Comparison of ENCODE assay signal across 1 cellular context in the genomic region with DNA sequence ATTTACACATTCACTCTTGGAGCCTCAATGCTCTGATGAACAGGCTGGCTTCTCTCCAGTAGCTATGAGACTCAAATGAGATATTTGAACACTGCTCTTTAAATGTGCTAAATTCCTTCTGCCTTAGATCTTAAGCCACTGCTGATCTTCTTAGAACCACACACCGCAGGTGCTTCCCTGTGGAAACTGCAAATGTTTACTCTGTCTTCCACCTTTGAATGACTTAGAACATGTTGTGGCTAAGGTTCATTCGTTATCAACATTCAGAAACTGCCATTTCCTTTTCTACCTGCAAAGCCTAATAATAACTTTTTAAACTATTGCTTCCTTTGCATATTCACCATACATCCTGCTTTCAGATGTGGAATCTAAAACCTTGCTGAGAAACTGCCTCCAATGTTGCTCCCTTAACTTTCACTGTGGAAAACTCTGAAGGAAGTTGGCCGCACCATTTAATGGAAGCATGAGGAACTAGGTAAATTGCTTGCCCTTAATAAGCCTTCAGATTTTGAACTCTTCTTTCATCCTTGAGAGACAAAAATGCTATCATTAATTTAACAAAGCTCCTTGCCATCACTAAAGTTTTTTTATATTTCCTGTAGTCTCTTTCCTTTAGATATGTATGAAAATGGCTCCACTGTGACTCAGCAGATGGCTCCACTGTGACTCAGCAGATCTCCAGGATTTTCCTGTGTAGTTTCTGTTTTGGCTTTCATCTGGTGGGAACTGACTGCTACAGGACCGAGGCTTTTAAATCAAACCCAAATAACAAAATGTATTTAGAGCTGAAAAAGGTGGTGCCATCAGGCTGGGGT.
TF ChIP-seq lines count a peak whose summit lies in the region.

No MANE protein-coding gene starts in this region.

TF ChIP-seq in K562, 482 proteins besides CTCF, POLR2A, EP300 and RAD21 (continued from another document and continues in another):
- TF ChIP-seq NFYB (IDR thresholded peaks at IDR 0.05; ENCODE audit: extremely low read depth, insufficient read length) (no peak), PHF21A (IDR thresholded peaks at IDR 0.05; ENCODE audit: borderline replicate concordance, low read depth) (no peak), CSDE1 (IDR thresholded peaks at IDR 0.05) (no peak), NCOA2 (IDR thresholded peaks at IDR 0.05; ENCODE audit: partially characterized antibody in 2 of 2) (no peak), THRAP3 (IDR thresholded peaks at IDR 0.05; ENCODE audit: borderline replicate concordance) (no peak), MXI1 (IDR thresholded peaks at IDR 0.05; ENCODE audit: low read depth, low read length) (no peak), HNRNPUL1 (IDR thresholded peaks at IDR 0.05; ENCODE audit: low read length) (no peak), ZNF583 (CRISPR knock-in tag; IDR thresholded peaks at IDR 0.05) (0 out of 2 replicates have a peak, but pooled peaks have one; percentile 37), KLF10 (CRISPR knock-in tag; IDR thresholded peaks at IDR 0.05) (no peak), ILF3 (IDR thresholded peaks at IDR 0.05; ENCODE audit: borderline replicate concordance) (no peak), FOXK1 (CRISPR knock-in tag; IDR thresholded peaks at IDR 0.05; ENCODE audit: borderline replicate concordance) (no peak), CBX1 (IDR thresholded peaks at IDR 0.05; ENCODE audit: low read depth) (peak; percentile 71; the same call in 1 of the 2 replicates), PYGO2 (tag; IDR thresholded peaks at IDR 0.05) (no peak), KLF1 (tag; IDR thresholded peaks at IDR 0.05) (no peak), ARID1B (IDR thresholded peaks at IDR 0.05) (peak; percentile 49; the same call in 1 of the 2 replicates), ESRRA (IDR thresholded peaks at IDR 0.05; ENCODE audit: borderline replicate concordance, low read depth) (no peak), KHSRP (IDR thresholded peaks at IDR 0.05) (no peak), FOXJ3 (CRISPR knock-in tag; IDR thresholded peaks at IDR 0.05) (no peak), TCF7L2 (IDR thresholded peaks at IDR 0.05; ENCODE audit: low read depth, low read length) (no peak), TBL1XR1 (IDR thresholded peaks at IDR 0.05; ENCODE audit: low read length in 2 of 2) (peak in 1 of 2 experiments; percentile 21; a peak in 1 of 4 replicates), ZNF589 (CRISPR knock-in tag; IDR thresholded peaks at IDR 0.05; ENCODE audit: low read depth) (peak; percentile 85), TFAM (CRISPR knock-in tag; conservative IDR thresholded peaks at IDR 0.05) (no peak), ZNF212 (CRISPR knock-in tag; IDR thresholded peaks at IDR 0.05) (no peak), RBM14 (IDR thresholded peaks at IDR 0.05; ENCODE audit: borderline replicate concordance, insufficient read depth, low read depth, low read length) (no peak), NBN (IDR thresholded peaks at IDR 0.05; ENCODE audit: low read depth) (no peak), EZH2 (IDR thresholded peaks at IDR 0.05; ENCODE audit: borderline replicate concordance, low read depth, low read length) (no peak), ZNF311 (CRISPR knock-in tag; IDR thresholded peaks at IDR 0.05) (no peak), TAF9B (IDR thresholded peaks at IDR 0.05; ENCODE audit: partially characterized antibody) (peak; percentile 21), SIX5 (IDR thresholded peaks at IDR 0.05; ENCODE audit: borderline replicate concordance in 1 of 2, insufficient read depth in 1 of 2, low read depth in 1 of 2, low read length in 2 of 2) (no peak), MBD2 (IDR thresholded peaks at IDR 0.05; ENCODE audit: borderline replicate concordance, low read depth) (no peak), ZNF3 (CRISPR knock-in tag; IDR thresholded peaks at IDR 0.05) (no peak), TAF15 (IDR thresholded peaks at IDR 0.05; ENCODE audit: low read depth, low read length) (no peak), SLC30A9 (CRISPR knock-in tag; IDR thresholded peaks at IDR 0.05) (no peak), ZBTB8A (IDR thresholded peaks at IDR 0.05; ENCODE audit: partially characterized antibody) (no peak), NONO (IDR thresholded peaks at IDR 0.05; ENCODE audit: low read depth in 2 of 2, low read length in 1 of 2) (no peak), RFX1 (IDR thresholded peaks at IDR 0.05) (no peak), NFE2 (IDR thresholded peaks at IDR 0.05; ENCODE audit: low read depth) (peak; percentile 99), COPS2 (conservative IDR thresholded peaks at IDR 0.05) (no peak), ZKSCAN3 (CRISPR knock-in tag; IDR thresholded peaks at IDR 0.05) (no peak), SREBF2 (CRISPR knock-in tag; IDR thresholded peaks at IDR 0.05) (no peak), ZNF134 (CRISPR knock-in tag; conservative IDR thresholded peaks at IDR 0.05) (no peak; the same call in 1 of the 2 replicates), KDM2B (CRISPR knock-in tag; IDR thresholded peaks at IDR 0.05) (no peak), HMGN3 (IDR thresholded peaks at IDR 0.05; ENCODE audit: borderline replicate concordance, extremely low read depth, insufficient read length, low read depth, low read length) (no peak), RFX5 (IDR thresholded peaks at IDR 0.05; ENCODE audit: low read depth, low read length) (no peak), PCBP2 (IDR thresholded peaks at IDR 0.05; ENCODE audit: low read depth, low read length, poor library complexity, severe bottlenecking) (no peak), ELF2 (CRISPR knock-in tag; IDR thresholded peaks at IDR 0.05) (no peak), ZNF668 (CRISPR knock-in tag; IDR thresholded peaks at IDR 0.05) (no peak), POLR2AphosphoS2 (IDR thresholded peaks at IDR 0.05; ENCODE audit: low read length) (no peak)
- TF ChIP-seq, protein P1, sequence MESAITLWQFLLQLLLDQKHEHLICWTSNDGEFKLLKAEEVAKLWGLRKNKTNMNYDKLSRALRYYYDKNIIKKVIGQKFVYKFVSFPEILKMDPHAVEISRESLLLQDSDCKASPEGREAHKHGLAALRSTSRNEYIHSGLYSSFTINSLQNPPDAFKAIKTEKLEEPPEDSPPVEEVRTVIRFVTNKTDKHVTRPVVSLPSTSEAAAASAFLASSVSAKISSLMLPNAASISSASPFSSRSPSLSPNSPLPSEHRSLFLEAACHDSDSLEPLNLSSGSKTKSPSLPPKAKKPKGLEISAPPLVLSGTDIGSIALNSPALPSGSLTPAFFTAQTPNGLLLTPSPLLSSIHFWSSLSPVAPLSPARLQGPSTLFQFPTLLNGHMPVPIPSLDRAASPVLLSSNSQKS (CRISPR knock-in tag; IDR thresholded peaks at IDR 0.05), result no peak
- TF ChIP-seq, protein P2, sequence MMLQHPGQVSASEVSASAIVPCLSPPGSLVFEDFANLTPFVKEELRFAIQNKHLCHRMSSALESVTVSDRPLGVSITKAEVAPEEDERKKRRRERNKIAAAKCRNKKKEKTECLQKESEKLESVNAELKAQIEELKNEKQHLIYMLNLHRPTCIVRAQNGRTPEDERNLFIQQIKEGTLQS (IDR thresholded peaks at IDR 0.05), result peak; percentile 33
- TF ChIP-seq, protein P2 (CRISPR knock-in tag; conservative IDR thresholded peaks at IDR 0.05), result no peak
- TF ChIP-seq, protein P3, sequence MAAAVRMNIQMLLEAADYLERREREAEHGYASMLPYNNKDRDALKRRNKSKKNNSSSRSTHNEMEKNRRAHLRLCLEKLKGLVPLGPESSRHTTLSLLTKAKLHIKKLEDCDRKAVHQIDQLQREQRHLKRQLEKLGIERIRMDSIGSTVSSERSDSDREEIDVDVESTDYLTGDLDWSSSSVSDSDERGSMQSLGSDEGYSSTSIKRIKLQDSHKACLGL (CRISPR knock-in tag; IDR thresholded peaks at IDR 0.05; ENCODE audit: borderline replicate concordance, poor library complexity, severe bottlenecking), result no peak
- TF ChIP-seq, protein P4, sequence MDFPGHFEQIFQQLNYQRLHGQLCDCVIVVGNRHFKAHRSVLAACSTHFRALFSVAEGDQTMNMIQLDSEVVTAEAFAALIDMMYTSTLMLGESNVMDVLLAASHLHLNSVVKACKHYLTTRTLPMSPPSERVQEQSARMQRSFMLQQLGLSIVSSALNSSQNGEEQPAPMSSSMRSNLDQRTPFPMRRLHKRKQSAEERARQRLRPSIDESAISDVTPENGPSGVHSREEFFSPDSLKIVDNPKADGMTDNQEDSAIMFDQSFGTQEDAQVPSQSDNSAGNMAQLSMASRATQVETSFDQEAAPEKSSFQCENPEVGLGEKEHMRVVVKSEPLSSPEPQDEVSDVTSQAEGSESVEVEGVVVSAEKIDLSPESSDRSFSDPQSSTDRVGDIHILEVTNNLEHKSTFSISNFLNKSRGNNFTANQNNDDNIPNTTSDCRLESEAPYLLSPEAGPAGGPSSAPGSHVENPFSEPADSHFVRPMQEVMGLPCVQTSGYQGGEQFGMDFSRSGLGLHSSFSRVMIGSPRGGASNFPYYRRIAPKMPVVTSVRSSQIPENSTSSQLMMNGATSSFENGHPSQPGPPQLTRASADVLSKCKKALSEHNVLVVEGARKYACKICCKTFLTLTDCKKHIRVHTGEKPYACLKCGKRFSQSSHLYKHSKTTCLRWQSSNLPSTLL (IDR thresholded peaks at IDR 0.05), result no peak
- TF ChIP-seq, protein P5, sequence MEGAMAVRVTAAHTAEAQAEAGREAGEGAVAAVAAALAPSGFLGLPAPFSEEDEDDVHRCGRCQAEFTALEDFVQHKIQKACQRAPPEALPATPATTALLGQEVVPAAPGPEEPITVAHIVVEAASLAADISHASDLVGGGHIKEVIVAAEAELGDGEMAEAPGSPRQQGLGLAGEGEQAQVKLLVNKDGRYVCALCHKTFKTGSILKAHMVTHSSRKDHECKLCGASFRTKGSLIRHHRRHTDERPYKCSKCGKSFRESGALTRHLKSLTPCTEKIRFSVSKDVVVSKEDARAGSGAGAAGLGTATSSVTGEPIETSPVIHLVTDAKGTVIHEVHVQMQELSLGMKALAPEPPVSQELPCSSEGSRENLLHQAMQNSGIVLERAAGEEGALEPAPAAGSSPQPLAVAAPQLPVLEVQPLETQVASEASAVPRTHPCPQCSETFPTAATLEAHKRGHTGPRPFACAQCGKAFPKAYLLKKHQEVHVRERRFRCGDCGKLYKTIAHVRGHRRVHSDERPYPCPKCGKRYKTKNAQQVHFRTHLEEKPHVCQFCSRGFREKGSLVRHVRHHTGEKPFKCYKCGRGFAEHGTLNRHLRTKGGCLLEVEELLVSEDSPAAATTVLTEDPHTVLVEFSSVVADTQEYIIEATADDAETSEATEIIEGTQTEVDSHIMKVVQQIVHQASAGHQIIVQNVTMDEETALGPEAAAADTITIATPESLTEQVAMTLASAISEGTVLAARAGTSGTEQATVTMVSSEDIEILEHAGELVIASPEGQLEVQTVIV (CRISPR knock-in tag; IDR thresholded peaks at IDR 0.05; ENCODE audit: borderline replicate concordance), result no peak
- TF ChIP-seq, protein P6, sequence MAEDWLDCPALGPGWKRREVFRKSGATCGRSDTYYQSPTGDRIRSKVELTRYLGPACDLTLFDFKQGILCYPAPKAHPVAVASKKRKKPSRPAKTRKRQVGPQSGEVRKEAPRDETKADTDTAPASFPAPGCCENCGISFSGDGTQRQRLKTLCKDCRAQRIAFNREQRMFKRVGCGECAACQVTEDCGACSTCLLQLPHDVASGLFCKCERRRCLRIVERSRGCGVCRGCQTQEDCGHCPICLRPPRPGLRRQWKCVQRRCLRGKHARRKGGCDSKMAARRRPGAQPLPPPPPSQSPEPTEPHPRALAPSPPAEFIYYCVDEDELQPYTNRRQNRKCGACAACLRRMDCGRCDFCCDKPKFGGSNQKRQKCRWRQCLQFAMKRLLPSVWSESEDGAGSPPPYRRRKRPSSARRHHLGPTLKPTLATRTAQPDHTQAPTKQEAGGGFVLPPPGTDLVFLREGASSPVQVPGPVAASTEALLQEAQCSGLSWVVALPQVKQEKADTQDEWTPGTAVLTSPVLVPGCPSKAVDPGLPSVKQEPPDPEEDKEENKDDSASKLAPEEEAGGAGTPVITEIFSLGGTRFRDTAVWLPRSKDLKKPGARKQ (CRISPR knock-in tag; IDR thresholded peaks at IDR 0.05), result no peak
- TF ChIP-seq, protein P7, sequence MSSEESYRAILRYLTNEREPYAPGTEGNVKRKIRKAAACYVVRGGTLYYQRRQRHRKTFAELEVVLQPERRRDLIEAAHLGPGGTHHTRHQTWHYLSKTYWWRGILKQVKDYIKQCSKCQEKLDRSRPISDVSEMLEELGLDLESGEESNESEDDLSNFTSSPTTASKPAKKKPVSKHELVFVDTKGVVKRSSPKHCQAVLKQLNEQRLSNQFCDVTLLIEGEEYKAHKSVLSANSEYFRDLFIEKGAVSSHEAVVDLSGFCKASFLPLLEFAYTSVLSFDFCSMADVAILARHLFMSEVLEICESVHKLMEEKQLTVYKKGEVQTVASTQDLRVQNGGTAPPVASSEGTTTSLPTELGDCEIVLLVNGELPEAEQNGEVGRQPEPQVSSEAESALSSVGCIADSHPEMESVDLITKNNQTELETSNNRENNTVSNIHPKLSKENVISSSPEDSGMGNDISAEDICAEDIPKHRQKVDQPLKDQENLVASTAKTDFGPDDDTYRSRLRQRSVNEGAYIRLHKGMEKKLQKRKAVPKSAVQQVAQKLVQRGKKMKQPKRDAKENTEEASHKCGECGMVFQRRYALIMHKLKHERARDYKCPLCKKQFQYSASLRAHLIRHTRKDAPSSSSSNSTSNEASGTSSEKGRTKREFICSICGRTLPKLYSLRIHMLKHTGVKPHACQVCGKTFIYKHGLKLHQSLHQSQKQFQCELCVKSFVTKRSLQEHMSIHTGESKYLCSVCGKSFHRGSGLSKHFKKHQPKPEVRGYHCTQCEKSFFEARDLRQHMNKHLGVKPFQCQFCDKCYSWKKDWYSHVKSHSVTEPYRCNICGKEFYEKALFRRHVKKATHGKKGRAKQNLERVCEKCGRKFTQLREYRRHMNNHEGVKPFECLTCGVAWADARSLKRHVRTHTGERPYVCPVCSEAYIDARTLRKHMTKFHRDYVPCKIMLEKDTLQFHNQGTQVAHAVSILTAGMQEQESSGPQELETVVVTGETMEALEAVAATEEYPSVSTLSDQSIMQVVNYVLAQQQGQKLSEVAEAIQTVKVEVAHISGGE (CRISPR knock-in tag; IDR thresholded peaks at IDR 0.05), result peak in 1 of 3 experiments; percentile 83; a peak in 2 of 6 replicates
- TF ChIP-seq, protein P8, sequence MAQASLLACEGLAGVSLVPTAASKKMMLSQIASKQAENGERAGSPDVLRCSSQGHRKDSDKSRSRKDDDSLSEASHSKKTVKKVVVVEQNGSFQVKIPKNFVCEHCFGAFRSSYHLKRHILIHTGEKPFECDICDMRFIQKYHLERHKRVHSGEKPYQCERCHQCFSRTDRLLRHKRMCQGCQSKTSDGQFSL (CRISPR knock-in tag; IDR thresholded peaks at IDR 0.05), result no peak
- TF ChIP-seq, protein P8 (tag; IDR thresholded peaks at IDR 0.05), result peak in 1 of 2 experiments; percentile 56; a peak in 1 of 4 replicates
